Comparison of ENCODE assay signal across 21 cellular contexts in genomic region chr4:11598591-11598990, GRCh38.
DNase-seq lines count a peak whose midpoint lies in the region; ATAC-seq, FAIRE-seq and TF ChIP-seq lines count a peak whose summit lies in the region.
"Had no signal": no experiment of that assay in that cellular context is flagged by ENCODE, and none has a peak within 500 bp of the region (broad histone marks: within the 10 kb centered on the region; RNA-seq: fewer than 3 reads in every experiment).

No MANE protein-coding gene starts in this region.

- POLR2A ChIA-PET in CD8-positive, alpha-beta T cell (lab: Charles Lee): no interaction called here

- no peaks in the 10 kb centered on the region for H3K4me1 Mint-ChIP-seq in CD8-positive, alpha-beta T cell (ENCODE audit: low read depth)

- TF ChIP-seq RAD21 in neural cell (conservative IDR thresholded peaks at IDR 0.05): no peak

- H3K4me3 ChIP-seq in bronchial epithelial cell (ENCODE audit: low read depth, low read length) (no peak overlapping the region), neural cell (ENCODE audit: low read length) (peak overlapping the region; percentile 32)
- H3K4me3 ChIP-seq in CD8-positive, alpha-beta T cell (ENCODE audit: low read depth, low read length): no peak overlapping the region
- H3K4me3 ChIP-seq: GM23248 had no signal

- H3F3A ChIP-seq in neural cell (ENCODE audit: insufficient read depth, low read length, poor library complexity, severe bottlenecking): no peaks in the 10 kb centered on the region

- H3K9ac ChIP-seq in neural cell (ENCODE audit: low read length): no peak overlapping the region
- H3K9ac ChIP-seq: GM23248 had no signal

- H3K27me3 Mint-ChIP-seq in CD8-positive, alpha-beta T cell (ENCODE audit: low read depth): no peaks in the 10 kb centered on the region
- H3K27me3 Mint-ChIP-seq: CD4-positive, alpha-beta memory T cell had no signal

- H3K4me2 ChIP-seq in neural cell (ENCODE audit: low read length): no peak overlapping the region

- no peaks in the 10 kb centered on the region for H4K20me1 ChIP-seq in neural cell (ENCODE audit: insufficient read depth)

- H3K27ac Mint-ChIP-seq in CD8-positive, alpha-beta T cell: no peak overlapping the region
- H3K27ac Mint-ChIP-seq: CD4-positive, alpha-beta memory T cell had no signal

- H3K4me3 Mint-ChIP-seq in CD8-positive, alpha-beta T cell: no peak overlapping the region
- H3K4me3 Mint-ChIP-seq: CD4-positive, alpha-beta memory T cell had no signal

- no peaks in the 10 kb centered on the region for H3K36me3 Mint-ChIP-seq in CD8-positive, alpha-beta T cell
- H3K36me3 Mint-ChIP-seq: CD4-positive, alpha-beta memory T cell had no signal

- peak; percentile 44 for DNase-seq in DMS53 (lab: John Stamatoyannopoulos, UW)
- DNase-seq in DMS53 treated with DMSO at 0.1 percent for 48 hours (lab: John Stamatoyannopoulos, UW; ENCODE audit: unreplicated experiment): no peak
- peak; percentile 49 for DNase-seq in bronchial epithelial cell (ENCODE audit: low read depth)
- DNase-seq in NCI-H526 (lab: John Stamatoyannopoulos, UW): no peak
- DNase-seq in CD8-positive, alpha-beta T cell: no peak
- no peak for DNase-seq in NCI-H2227 (lab: John Stamatoyannopoulos, UW; ENCODE audit: unreplicated experiment)
- DNase-seq: C1 segment of cervical spinal cord; Caco-2; CD4-positive, alpha-beta memory T cell; DMS 273 treated with DMSO at 0.1 percent for 48 hours; DND-41; GM23248; H7; HCEC 1CT had no signal

- H3K9me3 Mint-ChIP-seq in CD8-positive, alpha-beta T cell: no peaks in the 10 kb centered on the region
- H3K9me3 Mint-ChIP-seq: CD4-positive, alpha-beta memory T cell had no signal

- H3K27ac ChIP-seq in neural cell (ENCODE audit: low read length): peak overlapping the region; percentile 44
- no peak overlapping the region for H3K27ac ChIP-seq in CD8-positive, alpha-beta T cell (ENCODE audit: low read depth, low read length)
- H3K27ac ChIP-seq: 22Rv1, GM23248 had no signal

- ATAC-seq in CD8-positive, alpha-beta T cell: no peak

- TF ChIP-seq EP300 in neural cell (conservative IDR thresholded peaks at IDR 0.05; ENCODE audit: poor library complexity, severe bottlenecking): no peak

- no peaks in the 10 kb centered on the region for H3K4me1 ChIP-seq in CD8-positive, alpha-beta T cell (ENCODE audit: insufficient read depth, low read length)
- H3K4me1 ChIP-seq: Caco-2 had no signal

- CTCF ChIA-PET in CD8-positive, alpha-beta T cell (lab: Charles Lee): no interaction called here

- TF ChIP-seq CTCF in bronchial epithelial cell (IDR thresholded peaks at IDR 0.05; ENCODE audit: insufficient read depth, low read length, severe bottlenecking): no peak
- no peak for TF ChIP-seq CTCF in neural cell (IDR thresholded peaks at IDR 0.05; ENCODE audit: poor library complexity, severe bottlenecking)
- no peak for TF ChIP-seq CTCF in CD8-positive, alpha-beta T cell (IDR thresholded peaks at IDR 0.05)

- H3K9me2 ChIP-seq in neural cell (ENCODE audit: insufficient read depth, low read length): no peaks in the 10 kb centered on the region

- H3K36me3 ChIP-seq in bronchial epithelial cell (ENCODE audit: control insufficient read depth, insufficient read depth, low read length) (no peaks in the 10 kb centered on the region), neural cell (ENCODE audit: insufficient read depth, low read length) (no peaks in the 10 kb centered on the region)
- no peaks in the 10 kb centered on the region for H3K36me3 ChIP-seq in CD8-positive, alpha-beta T cell (ENCODE audit: insufficient read depth, low read length)

- H2AFZ ChIP-seq in neural cell (ENCODE audit: low read depth, low read length): no peak overlapping the region
- H2AFZ ChIP-seq: GM23248 had no signal

- H3K27me3 ChIP-seq in bronchial epithelial cell (ENCODE audit: control insufficient read depth, insufficient read depth, low read length) (no peaks in the 10 kb centered on the region), neural cell (ENCODE audit: insufficient read depth, low read depth, low read length) (no peaks in the 10 kb centered on the region)
- H3K27me3 ChIP-seq in CD8-positive, alpha-beta T cell (ENCODE audit: insufficient read depth, low read length): no peaks in the 10 kb centered on the region

- FAIRE-seq in bronchial epithelial cell (lab: Jason Lieb, UNC): no peak
- FAIRE-seq: A204.1, D721Med, G401.6, GM12892, H1 had no signal

- intact Hi-C loops in CD8-positive, alpha-beta T cell (cut with DNase I, micrococcal nuclease): loop anchor here in 1 of 2 experiments (5.0 kb wide), 1 partner anchor 984 kb away; no protein-coding TSS in a partner anchor

- H3K9me3 ChIP-seq in neural cell (ENCODE audit: low read length): no peaks in the 10 kb centered on the region
- no peaks in the 10 kb centered on the region for H3K9me3 ChIP-seq in CD8-positive, alpha-beta T cell (ENCODE audit: low read length)
- H3K9me3 ChIP-seq: Caco-2 had no signal

- H3K79me2 ChIP-seq in neural cell (replicated peaks; ENCODE audit: insufficient read depth, low read length): no peaks in the 10 kb centered on the region

TF ChIP-seq in neural cell, 6 proteins besides CTCF, POLR2A, EP300 and RAD21:
- no peak for TF ChIP-seq EZH2 (IDR thresholded peaks at IDR 0.05; ENCODE audit: borderline replicate concordance, insufficient read depth, low read length, poor library complexity, severe bottlenecking)
- TF ChIP-seq MXI1 (conservative IDR thresholded peaks at IDR 0.05; ENCODE audit: poor library complexity, severe bottlenecking): no peak
- TF ChIP-seq POLR2AphosphoS5 (IDR thresholded peaks at IDR 0.05): no peak
- no peak for TF ChIP-seq SMC3 (conservative IDR thresholded peaks at IDR 0.05; ENCODE audit: poor library complexity)
- TF ChIP-seq TAF1 (IDR thresholded peaks at IDR 0.05; ENCODE audit: low read depth): no peak
- TF ChIP-seq REST (IDR thresholded peaks at IDR 0.05; ENCODE audit: borderline replicate concordance): no peak

Comparison
In these comparisons a context has a peak if more than half of its experiments do, and no peak if none do; other contexts are left out.
1. DNase-seq: peak in DMS53 (single experiment) and bronchial epithelial cell (single experiment); none in DMS53 treated with DMSO at 0.1 percent for 48 hours (single experiment), NCI-H526 (0 of 2), CD8-positive, alpha-beta T cell (0 of 7) and NCI-H2227 (single experiment).